In genomic region chr7:146922777-146923176, GRCh38 we compare ENCODE assay signal across 22 cellular contexts.
"Had no signal": no experiment of that assay in that cellular context is flagged by ENCODE, and none has a peak within 500 bp of the region (broad histone marks: within the 10 kb centered on the region; RNA-seq: fewer than 3 reads in every experiment).

No MANE protein-coding gene starts in this region.

- H3K27me3 ChIP-seq: colonic mucosa, gastrocnemius medialis, heart right ventricle, left lung, testis, tibial nerve, upper lobe of right lung, vagina had no signal

- H3K4me3 ChIP-seq: colonic mucosa, gastrocnemius medialis, heart right ventricle, left lung, lower lobe of right lung, psoas muscle, testis, tibial nerve, upper lobe of right lung, vagina had no signal

- DNase-seq: colonic mucosa; effector CD4-positive, alpha-beta T cell; endodermal cell; erythroblast; gastrocnemius medialis; heart right ventricle; immature natural killer cell; left lung; lower lobe of right lung; mesendoderm; naive B cell; occipital lobe; psoas muscle; retina; stimulated activated CD4-positive, alpha-beta T cell treated with anti-CD3 and anti-CD28 coated beads, Interleukin-2, amount 100 ng/mL, for 24 hours; stimulated activated CD4-positive, alpha-beta T cell treated with anti-CD3 and anti-CD28 coated beads, Interleukin-4, amount 100 ng/mL, for 4 hours; stimulated activated naive B cell treated with anti-CD40 and anti-IgM and Interleukin-4, amounts not matched to agents 10 μg/mL and 1 μg/mL and 100 μg/mL, for 72 hours; stimulated activated naive CD8-positive, alpha-beta T cell treated with anti-CD3 and anti-CD28 coated beads, Interleukin-15, amount 100 ng/mL, for 72 hours; testis; upper lobe of right lung had no signal

- H3K4me1 ChIP-seq: colonic mucosa, gastrocnemius medialis, heart right ventricle, left lung, lower lobe of right lung, psoas muscle, testis, tibial nerve, upper lobe of right lung, vagina had no signal

- H3K36me3 ChIP-seq: colonic mucosa, gastrocnemius medialis, heart right ventricle, left lung, lower lobe of right lung, tibial nerve, upper lobe of right lung, vagina had no signal

- H3K27ac ChIP-seq: colonic mucosa, gastrocnemius medialis, heart right ventricle, left lung, lower lobe of right lung, psoas muscle, testis, tibial nerve, upper lobe of right lung, vagina had no signal

- H3K9me3 ChIP-seq: colonic mucosa, gastrocnemius medialis, lower lobe of right lung, psoas muscle, testis, upper lobe of right lung, vagina had no signal
